In the genomic region with DNA sequence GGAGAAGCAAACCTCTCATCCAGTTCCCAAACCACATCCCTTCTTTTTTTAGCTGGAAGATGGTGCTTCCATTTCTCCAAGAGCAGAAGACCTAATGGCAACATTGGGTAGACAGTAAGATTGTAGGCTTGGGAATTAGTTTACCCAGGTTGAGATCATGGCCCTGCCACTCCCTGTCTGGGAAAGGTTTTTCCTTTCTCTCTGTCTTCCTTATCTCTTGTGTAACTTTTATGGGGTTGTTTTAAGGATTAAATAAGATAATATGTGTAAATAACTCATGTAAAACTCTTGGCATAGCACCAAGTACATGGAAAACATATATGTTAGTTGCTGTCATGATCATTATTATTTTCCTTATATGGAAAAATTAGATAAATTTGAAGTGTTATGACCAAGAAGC, we compare ENCODE assay signal across 17 cellular contexts. TPM values are rescaled to one million over a fixed set of nuclear protein-coding genes. Genes with fewer than 3 reads are reported as not detected.
DNase-seq lines count a peak whose midpoint lies in the region; ATAC-seq and TF ChIP-seq lines count a peak whose summit lies in the region.
"Had no signal": no experiment of that assay in that cellular context is flagged by ENCODE, and none has a peak within 500 bp of the region (broad histone marks: within the 10 kb centered on the region; RNA-seq: fewer than 3 reads in every experiment).

No MANE protein-coding gene starts in this region.

- H3K4me1 ChIP-seq in HEK293 (ENCODE audit: control insufficient read depth, insufficient read depth, low read length) (peaks cover 3% of the 10 kb centered on the region; the same call in 1 of the 2 replicates), colonic mucosa (no peaks in the 10 kb centered on the region)
- H3K4me1 ChIP-seq: BLaER1 treated with 17β-estradiol and CSF1 and Interleukin-3, amounts not matched to agents 10 nM and 100 nM had no signal

- H3K27ac ChIP-seq in HEK293 (ENCODE audit: extremely low read depth, low read depth, low read length) = no peak overlapping the region
- H3K27ac ChIP-seq in colonic mucosa = no peak overlapping the region
- H3K27ac ChIP-seq: BLaER1 treated with 17β-estradiol and CSF1 and Interleukin-3, amounts not matched to agents 10 nM and 100 nM had no signal

- CTCF ChIA-PET in HEK293 (lab: Yijun Ruan, JAX) = no interaction called here

- no peak for TF ChIP-seq CTCF in HEK293 (tag by site-specific recombination; IDR thresholded peaks at IDR 0.05)
- TF ChIP-seq CTCF in colonic mucosa (IDR thresholded peaks at IDR 0.05) = no peak

- DNase-seq in colonic mucosa (peak; percentile 28), islet precursor cell (peak; percentile 10), DMS 273 treated with DMSO at 0.1 percent for 48 hours (lab: John Stamatoyannopoulos, UW) (no peak)
- DNase-seq in stimulated activated effector memory CD8-positive, alpha-beta T cell treated with anti-CD3 and anti-CD28 coated beads, Interleukin-12 subunit alpha, Interleukin-12 subunit beta, amount 100 ng/mL, for 72 hours (ENCODE audit: low spot score in 2 of 2) = no peak
- no peak for DNase-seq in stimulated activated CD8-positive, alpha-beta memory T cell treated with anti-CD3 and anti-CD28 coated beads, Interleukin-4, amount 100 ng/mL, for 48 hours
- DNase-seq in naive thymus-derived CD8-positive, alpha-beta T cell = no peak
- DNase-seq: CD8-positive, alpha-beta T cell; GDM1; GOT3; H7; KBM-7 had no signal

- H3K9me3 ChIP-seq in HEK293 (ENCODE audit: control insufficient read depth, insufficient read depth, low read depth, low read length) = no peaks in the 10 kb centered on the region
- H3K9me3 ChIP-seq in colonic mucosa = no peaks in the 10 kb centered on the region
- H3K9me3 ChIP-seq: BLaER1 treated with 17β-estradiol and CSF1 and Interleukin-3, amounts not matched to agents 10 nM and 100 nM had no signal

- H3K36me3 Mint-ChIP-seq in stimulated activated effector memory CD8-positive, alpha-beta T cell treated with anti-CD3 and anti-CD28 coated beads, Interleukin-12 subunit alpha, Interleukin-12 subunit beta, amount 100 ng/mL, for 72 hours = peaks cover 59% of the 10 kb centered on the region
- H3K36me3 Mint-ChIP-seq in naive thymus-derived CD8-positive, alpha-beta T cell = peaks cover 5 to 67% (median 15%) of the 10 kb centered on the region in 3 donors

- no peak overlapping the region for H3K9ac ChIP-seq in colonic mucosa (ENCODE audit: low read depth in 2 of 2, low read length in 2 of 2)
- H3K9ac ChIP-seq: BLaER1 treated with 17β-estradiol and CSF1 and Interleukin-3, amounts not matched to agents 10 nM and 100 nM had no signal

- H3K4me3 ChIP-seq in HEK293 (ENCODE audit: low read depth, low read length) (no peak overlapping the region), colonic mucosa (no peak overlapping the region)
- H3K4me3 ChIP-seq: BLaER1 treated with 17β-estradiol and CSF1 and Interleukin-3, amounts not matched to agents 10 nM and 100 nM had no signal

- no peaks in the 10 kb centered on the region for H3K4me1 Mint-ChIP-seq in stimulated activated effector memory CD8-positive, alpha-beta T cell treated with anti-CD3 and anti-CD28 coated beads, Interleukin-12 subunit alpha, Interleukin-12 subunit beta, amount 100 ng/mL, for 72 hours
- H3K4me1 Mint-ChIP-seq in naive thymus-derived CD8-positive, alpha-beta T cell = peaks cover 0 to 3% (median 0%) of the 10 kb centered on the region in 4 donors
- H3K4me1 Mint-ChIP-seq: B cell, IgD-negative memory B cell had no signal

- H3K27me3 ChIP-seq in colonic mucosa = no peaks in the 10 kb centered on the region
- H3K27me3 ChIP-seq: BLaER1 treated with 17β-estradiol and CSF1 and Interleukin-3, amounts not matched to agents 10 nM and 100 nM had no signal

- POLR2A ChIA-PET in HEK293 (lab: Yijun Ruan, JAX) = no interaction called here
- POLR2A ChIA-PET in naive thymus-derived CD8-positive, alpha-beta T cell (lab: Charles Lee) = no interaction called here

- intact Hi-C loops in colonic mucosa (cut with DNase I) = no loop called here

- no peaks in the 10 kb centered on the region for H3K9me3 Mint-ChIP-seq in stimulated activated effector memory CD8-positive, alpha-beta T cell treated with anti-CD3 and anti-CD28 coated beads, Interleukin-12 subunit alpha, Interleukin-12 subunit beta, amount 100 ng/mL, for 72 hours
- no peaks in the 10 kb centered on the region for H3K9me3 Mint-ChIP-seq in naive thymus-derived CD8-positive, alpha-beta T cell
- H3K9me3 Mint-ChIP-seq: CD8-positive, alpha-beta T cell; IgD-negative memory B cell had no signal

- H3K27ac Mint-ChIP-seq in stimulated activated effector memory CD8-positive, alpha-beta T cell treated with anti-CD3 and anti-CD28 coated beads, Interleukin-12 subunit alpha, Interleukin-12 subunit beta, amount 100 ng/mL, for 72 hours = peak overlapping the region; percentile 34
- peak overlapping the region in 1 of 10 donors; percentile 24 for H3K27ac Mint-ChIP-seq in naive thymus-derived CD8-positive, alpha-beta T cell
- H3K27ac Mint-ChIP-seq: B cell; CD8-positive, alpha-beta T cell had no signal

- H3K36me3 ChIP-seq in HEK293 (ENCODE audit: control insufficient read depth in 2 of 2, insufficient read depth in 1 of 2, low read length in 2 of 2) = peaks cover 3 to 19% of the 10 kb centered on the region in 2 experiments; a peak in 2 of 3 replicates
- H3K36me3 ChIP-seq in colonic mucosa = no peaks in the 10 kb centered on the region

- no peak for ATAC-seq in stimulated activated effector memory CD8-positive, alpha-beta T cell treated with anti-CD3 and anti-CD28 coated beads, Interleukin-12 subunit alpha, Interleukin-12 subunit beta, amount 100 ng/mL, for 72 hours
- no peak for ATAC-seq in HG02973 (IDR thresholded peaks at IDR 0.05; ENCODE audit: unreplicated experiment)
- no peak for ATAC-seq in naive thymus-derived CD8-positive, alpha-beta T cell
- ATAC-seq: CD8-positive, alpha-beta T cell; HCT116 had no signal

- no peaks in the 10 kb centered on the region for H3K27me3 Mint-ChIP-seq in naive thymus-derived CD8-positive, alpha-beta T cell
- H3K27me3 Mint-ChIP-seq: B cell, IgD-negative memory B cell had no signal

- no peak overlapping the region for H3K4me3 Mint-ChIP-seq in stimulated activated effector memory CD8-positive, alpha-beta T cell treated with anti-CD3 and anti-CD28 coated beads, Interleukin-12 subunit alpha, Interleukin-12 subunit beta, amount 100 ng/mL, for 72 hours
- H3K4me3 Mint-ChIP-seq in naive thymus-derived CD8-positive, alpha-beta T cell = no peak overlapping the region
- H3K4me3 Mint-ChIP-seq: B cell; CD8-positive, alpha-beta T cell; IgD-negative memory B cell had no signal

TF ChIP-seq in HEK293, 187 proteins besides CTCF, POLR2A, EP300 and RAD21 (continues in another document):
- TF ChIP-seq, protein P1, sequence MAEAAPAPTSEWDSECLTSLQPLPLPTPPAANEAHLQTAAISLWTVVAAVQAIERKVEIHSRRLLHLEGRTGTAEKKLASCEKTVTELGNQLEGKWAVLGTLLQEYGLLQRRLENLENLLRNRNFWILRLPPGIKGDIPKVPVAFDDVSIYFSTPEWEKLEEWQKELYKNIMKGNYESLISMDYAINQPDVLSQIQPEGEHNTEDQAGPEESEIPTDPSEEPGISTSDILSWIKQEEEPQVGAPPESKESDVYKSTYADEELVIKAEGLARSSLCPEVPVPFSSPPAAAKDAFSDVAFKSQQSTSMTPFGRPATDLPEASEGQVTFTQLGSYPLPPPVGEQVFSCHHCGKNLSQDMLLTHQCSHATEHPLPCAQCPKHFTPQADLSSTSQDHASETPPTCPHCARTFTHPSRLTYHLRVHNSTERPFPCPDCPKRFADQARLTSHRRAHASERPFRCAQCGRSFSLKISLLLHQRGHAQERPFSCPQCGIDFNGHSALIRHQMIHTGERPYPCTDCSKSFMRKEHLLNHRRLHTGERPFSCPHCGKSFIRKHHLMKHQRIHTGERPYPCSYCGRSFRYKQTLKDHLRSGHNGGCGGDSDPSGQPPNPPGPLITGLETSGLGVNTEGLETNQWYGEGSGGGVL (tag by site-specific recombination; IDR thresholded peaks at IDR 0.05) = no peak
- TF ChIP-seq ZNF664 (tag by site-specific recombination; IDR thresholded peaks at IDR 0.05) = 0 out of 2 replicates have a peak, but pooled peaks have one; percentile 37
- no peak for TF ChIP-seq ZNF155 (tag by site-specific recombination; IDR thresholded peaks at IDR 0.05)
- TF ChIP-seq, protein P2, sequence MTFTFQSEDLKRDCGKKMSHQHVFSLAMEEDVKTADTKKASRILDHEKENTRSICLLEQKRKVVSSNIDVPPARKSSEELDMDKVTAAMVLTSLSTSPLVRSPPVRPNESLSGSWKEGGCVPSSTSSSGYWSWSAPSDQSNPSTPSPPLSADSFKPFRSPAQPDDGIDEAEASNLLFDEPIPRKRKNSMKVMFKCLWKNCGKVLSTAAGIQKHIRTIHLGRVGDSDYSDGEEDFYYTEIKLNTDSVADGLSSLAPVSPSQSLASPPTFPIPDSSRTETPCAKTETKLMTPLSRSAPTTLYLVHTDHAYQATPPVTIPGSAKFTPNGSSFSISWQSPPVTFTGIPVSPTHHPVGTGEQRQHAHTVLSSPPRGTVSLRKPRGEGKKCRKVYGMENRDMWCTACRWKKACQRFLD (tag by site-specific recombination; IDR thresholded peaks at IDR 0.05) = no peak
- no peak for TF ChIP-seq ZNF677 (tag by site-specific recombination; IDR thresholded peaks at IDR 0.05)
- TF ChIP-seq, protein P3, sequence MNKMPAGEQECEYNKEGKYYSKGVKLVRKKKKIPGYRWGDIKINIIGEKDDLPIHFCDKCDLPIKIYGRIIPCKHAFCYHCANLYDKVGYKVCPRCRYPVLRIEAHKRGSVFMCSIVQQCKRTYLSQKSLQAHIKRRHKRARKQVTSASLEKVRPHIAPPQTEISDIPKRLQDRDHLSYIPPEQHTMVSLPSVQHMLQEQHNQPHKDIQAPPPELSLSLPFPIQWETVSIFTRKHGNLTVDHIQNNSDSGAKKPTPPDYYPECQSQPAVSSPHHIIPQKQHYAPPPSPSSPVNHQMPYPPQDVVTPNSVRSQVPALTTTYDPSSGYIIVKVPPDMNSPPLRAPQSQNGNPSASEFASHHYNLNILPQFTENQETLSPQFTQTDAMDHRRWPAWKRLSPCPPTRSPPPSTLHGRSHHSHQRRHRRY (tag by site-specific recombination; IDR thresholded peaks at IDR 0.05) = no peak
- TF ChIP-seq, protein P4, sequence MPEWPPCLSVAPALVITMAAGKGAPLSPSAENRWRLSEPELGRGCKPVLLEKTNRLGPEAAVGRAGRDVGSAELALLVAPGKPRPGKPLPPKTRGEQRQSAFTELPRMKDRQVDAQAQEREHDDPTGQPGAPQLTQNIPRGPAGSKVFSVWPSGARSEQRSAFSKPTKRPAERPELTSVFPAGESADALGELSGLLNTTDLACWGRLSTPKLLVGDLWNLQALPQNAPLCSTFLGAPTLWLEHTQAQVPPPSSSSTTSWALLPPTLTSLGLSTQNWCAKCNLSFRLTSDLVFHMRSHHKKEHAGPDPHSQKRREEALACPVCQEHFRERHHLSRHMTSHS (tag by site-specific recombination; IDR thresholded peaks at IDR 0.05) = no peak
- TF ChIP-seq KLF7 (tag by site-specific recombination; IDR thresholded peaks at IDR 0.05; ENCODE audit: borderline replicate concordance) = peak; percentile 37; the same call in 1 of the 2 replicates

RNA-seq across cellular contexts. Expression of a gene that starts 23.2 kb away (rescaled TPM):
- total RNA-seq in colonic mucosa = 100 to 1,000 TPM; 178 to 197 TPM
- 100 to 1,000 TPM; 104 to 126 TPM for total RNA-seq in naive thymus-derived CD8-positive, alpha-beta T cell
- polyA plus RNA-seq in naive thymus-derived CD8-positive, alpha-beta T cell = 100 to 1,000 TPM; 256 to 378 (median 273) TPM

Comparison
In these comparisons a context has a peak if more than half of its experiments do, and no peak if none do; other contexts are left out.
1. DNase-seq: peak in colonic mucosa (single experiment) and islet precursor cell (single experiment); none in stimulated activated effector memory CD8-positive, alpha-beta T cell treated with anti-CD3 and anti-CD28 coated beads, Interleukin-12 subunit alpha, Interleukin-12 subunit beta, amount 100 ng/mL, for 72 hours (0 of 2), stimulated activated CD8-positive, alpha-beta memory T cell treated with anti-CD3 and anti-CD28 coated beads, Interleukin-4, amount 100 ng/mL, for 48 hours (single experiment), DMS 273 treated with DMSO at 0.1 percent for 48 hours (single experiment) and naive thymus-derived CD8-positive, alpha-beta T cell (0 of 10).